In the genomic region with DNA sequence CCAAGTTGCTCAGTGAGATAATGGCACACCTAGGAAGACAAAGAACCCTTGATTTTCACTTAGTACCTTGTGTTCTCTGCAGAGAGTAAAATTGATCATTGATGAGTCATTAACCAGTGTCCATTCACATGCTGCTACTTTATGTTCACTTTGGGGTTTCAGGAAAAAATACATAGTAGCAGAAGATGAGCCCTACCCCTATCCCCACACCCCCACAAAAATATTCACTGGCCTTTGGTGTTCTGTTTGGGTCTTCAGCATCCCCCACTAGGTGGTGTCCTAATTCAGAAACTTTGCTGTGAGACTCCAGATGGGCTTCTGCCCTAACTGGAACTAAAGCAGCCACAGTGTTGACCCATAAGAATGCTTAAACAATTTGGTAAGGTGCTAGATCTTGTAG, we compare ENCODE assay signal across 8 cellular contexts.
DNase-seq lines count a peak whose midpoint lies in the region; ATAC-seq, FAIRE-seq and TF ChIP-seq lines count a peak whose summit lies in the region.

No MANE protein-coding gene starts in this region.

- H3K9me3 ChIP-seq in Caco-2 (no peaks in the 10 kb centered on the region), kidney (ENCODE audit: control insufficient read depth in 1 of 2, low read length in 2 of 2) (no peaks in the 10 kb centered on the region), vagina (no peaks in the 10 kb centered on the region)

- H3K4me3 ChIP-seq in Caco-2 (ENCODE audit: low read depth, low read length) (no peak overlapping the region), kidney (ENCODE audit: low read length in 2 of 2) (no peak overlapping the region), vagina (no peak overlapping the region)

- H3K36me3 ChIP-seq in Caco-2 (ENCODE audit: control insufficient read depth, insufficient read depth, low read length) (no peaks in the 10 kb centered on the region), kidney (ENCODE audit: control insufficient read depth in 1 of 2, insufficient read depth in 2 of 2, low read length in 2 of 2) (no peaks in the 10 kb centered on the region), vagina (no peaks in the 10 kb centered on the region)

- FAIRE-seq in kidney (lab: Jason Lieb, UNC) = no peak

- CTCF ChIA-PET in Caco-2 (lab: Charles Lee) = no interaction called here

- POLR2A ChIA-PET in Caco-2 (lab: Charles Lee) = no interaction called here

- ATAC-seq in GM19452 (IDR thresholded peaks at IDR 0.05; ENCODE audit: unreplicated experiment) = peak; percentile 65
- no peak for ATAC-seq in HG02970 (IDR thresholded peaks at IDR 0.05; ENCODE audit: low FRiP score, unreplicated experiment)
- ATAC-seq in GM21367 (IDR thresholded peaks at IDR 0.05; ENCODE audit: unreplicated experiment) = no peak

- H3K4me1 ChIP-seq in Caco-2 (peaks cover 8% of the 10 kb centered on the region), kidney (ENCODE audit: control insufficient read depth in 1 of 2, insufficient read depth in 1 of 2, low read depth in 1 of 2, low read length in 2 of 2) (peaks cover 5 to 16% of the 10 kb centered on the region in 2 donors), vagina (peaks cover 49% of the 10 kb centered on the region)

- no peak overlapping the region for H3K27ac Mint-ChIP-seq in Caco-2 (ENCODE audit: unreplicated experiment)

- intact Hi-C loops in Caco-2 (cut with micrococcal nuclease; ENCODE audit: unreplicated experiment) = loop anchor here (1.0 kb wide), 2 partner anchors 92 to 130 kb away; no protein-coding TSS in a partner anchor
- intact Hi-C loops in kidney (cut with DNase I) = no loop called here
- intact Hi-C loops in vagina (cut with DNase I) = no loop called here

- no peak overlapping the region for H3K27ac ChIP-seq in kidney (ENCODE audit: low read depth in 2 of 2, low read length in 2 of 2)
- peak overlapping the region; percentile 66 for H3K27ac ChIP-seq in vagina

- no peaks in the 10 kb centered on the region for H3K9me3 Mint-ChIP-seq in Caco-2 (ENCODE audit: unreplicated experiment)

- BruUV-seq in Caco-2 (replicated peaks; lab: Mats Ljungman, UMichigan) = no TSS peak

- DNase-seq in Caco-2 (peak in 1 of 2 experiments; percentile 57), Kasumi-1 (lab: John Stamatoyannopoulos, UW) (peak; percentile 45 to 61), astrocyte of the hippocampus (ENCODE audit: low read depth, low spot score) (peak; percentile 63), kidney (no peak), vagina (ENCODE audit: extremely low spot score in 2 of 2) (no peak)

- no peak overlapping the region for H3K4me3 Mint-ChIP-seq in Caco-2 (ENCODE audit: unreplicated experiment)

- H3K9ac ChIP-seq in kidney (ENCODE audit: low read length in 2 of 2) = no peak overlapping the region

- peaks cover 10% of the 10 kb centered on the region for H3K4me1 Mint-ChIP-seq in Caco-2 (ENCODE audit: low read depth, unreplicated experiment)

- TF ChIP-seq CTCF in Caco-2 (IDR thresholded peaks at IDR 0.05; ENCODE audit: insufficient read depth in 1 of 2, low read depth in 1 of 2, low read length in 1 of 2, severe bottlenecking in 1 of 2, unreplicated experiment in 1 of 2) = peak; percentile 57 to 72
- peak; percentile 40 for TF ChIP-seq CTCF in kidney (IDR thresholded peaks at IDR 0.05; ENCODE audit: borderline replicate concordance, extremely low read depth, insufficient read depth)
- peak in 2 of 3 experiments; percentile 24 to 41 for TF ChIP-seq CTCF in vagina (IDR thresholded peaks at IDR 0.05)

- H3K27me3 ChIP-seq in Caco-2 (replicated peaks; ENCODE audit: control insufficient read depth, insufficient read depth, low read length) = no peaks in the 10 kb centered on the region
- H3K27me3 ChIP-seq in vagina = no peaks in the 10 kb centered on the region

- no peaks in the 10 kb centered on the region for H3K27me3 Mint-ChIP-seq in Caco-2 (ENCODE audit: insufficient read depth, unreplicated experiment)

- TF ChIP-seq POLR2A in vagina (IDR thresholded peaks at IDR 0.05) = no peak

- H3K36me3 Mint-ChIP-seq in Caco-2 (ENCODE audit: insufficient read depth, unreplicated experiment) = peaks cover 9% of the 10 kb centered on the region

Comparison
In these comparisons a context has a peak if more than half of its experiments do, and no peak if none do; other contexts are left out.
1. DNase-seq: peak in Kasumi-1 (2 of 2) and astrocyte of the hippocampus (single experiment); none in kidney (single experiment) and vagina (0 of 2).
2. Peak in every context shown above with its lines, with median percentiles within 50 percentile points of each other: CTCF ChIP-seq.